8 cellular contexts compared by ENCODE assay signal in the genomic region with DNA sequence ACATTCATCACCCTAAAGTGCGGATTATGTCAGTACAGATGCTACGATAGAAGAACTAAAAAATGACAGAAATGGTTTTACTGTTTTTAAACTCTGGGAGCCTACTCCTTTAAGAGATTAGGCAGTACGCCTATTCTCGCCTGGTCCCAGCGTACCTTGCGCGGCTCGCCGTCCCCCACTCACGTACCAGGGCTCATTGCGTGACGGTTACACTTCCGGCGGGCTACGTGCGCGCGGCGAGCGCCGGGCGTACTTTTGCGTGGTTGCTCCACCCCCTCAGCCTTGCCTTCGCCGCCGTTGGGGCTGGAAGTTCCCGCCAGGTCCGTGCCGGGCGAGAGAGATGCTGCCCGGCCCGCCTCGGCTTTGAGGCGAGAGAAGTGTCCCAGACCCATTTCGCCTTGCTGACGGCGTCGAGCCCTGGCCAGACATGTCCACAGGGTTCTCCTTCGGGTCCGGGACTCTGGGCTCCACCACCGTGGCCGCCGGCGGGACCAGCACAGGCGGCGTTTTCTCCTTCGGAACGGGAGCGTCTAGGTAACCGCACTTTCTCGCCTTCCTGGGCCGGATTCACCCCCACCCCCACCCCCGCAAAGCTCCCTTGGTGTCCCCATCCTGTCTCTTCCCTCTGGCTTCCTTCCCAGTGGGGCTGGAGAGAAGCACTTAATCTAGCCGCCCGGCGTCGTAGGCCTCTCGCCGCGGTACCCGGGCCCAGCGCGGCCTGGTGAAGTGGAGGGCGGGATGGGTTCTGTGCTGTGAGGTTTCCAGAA. TPM values are rescaled to one million over a fixed set of nuclear protein-coding genes. Genes with fewer than 3 reads are reported as not detected.
A peak's percentile ranks its signal among the peaks of the same experiment; 100 is the strongest.
DNase-seq lines count a peak whose midpoint lies in the region; ATAC-seq and TF ChIP-seq lines count a peak whose summit lies in the region.

A gene with protein sequence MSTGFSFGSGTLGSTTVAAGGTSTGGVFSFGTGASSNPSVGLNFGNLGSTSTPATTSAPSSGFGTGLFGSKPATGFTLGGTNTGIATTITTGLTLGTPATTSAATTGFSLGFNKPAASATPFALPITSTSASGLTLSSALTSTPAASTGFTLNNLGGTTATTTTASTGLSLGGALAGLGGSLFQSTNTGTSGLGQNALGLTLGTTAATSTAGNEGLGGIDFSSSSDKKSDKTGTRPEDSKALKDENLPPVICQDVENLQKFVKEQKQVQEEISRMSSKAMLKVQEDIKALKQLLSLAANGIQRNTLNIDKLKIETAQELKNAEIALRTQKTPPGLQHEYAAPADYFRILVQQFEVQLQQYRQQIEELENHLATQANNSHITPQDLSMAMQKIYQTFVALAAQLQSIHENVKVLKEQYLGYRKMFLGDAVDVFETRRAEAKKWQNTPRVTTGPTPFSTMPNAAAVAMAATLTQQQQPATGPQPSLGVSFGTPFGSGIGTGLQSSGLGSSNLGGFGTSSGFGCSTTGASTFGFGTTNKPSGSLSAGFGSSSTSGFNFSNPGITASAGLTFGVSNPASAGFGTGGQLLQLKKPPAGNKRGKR (plus strand): TSS at position 279 of the 767 bp plus-strand sequence. CDS start 149 bp downstream, at position 428.

- 3% methylated on average over 64 of the region's 64 CpGs for WGBS in HUES64

- H3K36me3 ChIP-seq in HUES64 (ENCODE audit: insufficient read depth, low read length) (peaks cover 30% of the 10 kb centered on the region; the same call in 1 of the 2 replicates), OCI-LY1 (ENCODE audit: insufficient read depth, low read length) (peaks cover 29% of the 10 kb centered on the region)

- peaks cover 45% of the 10 kb centered on the region for H3K79me2 ChIP-seq in OCI-LY1 (ENCODE audit: insufficient read depth, low read length)

- DNase-seq in Caki2 (ENCODE audit: low read depth) (peak; percentile 85), mesenteric fat pad (ENCODE audit: low spot score) (peak; percentile 98)
- peak; percentile 92 for DNase-seq in activated CD8-positive, alpha-beta memory T cell treated with anti-CD3 and anti-CD28 coated beads, Interleukin-2, amount 50 U/mL, for 4 hours
- DNase-seq in stimulated activated CD8-positive, alpha-beta memory T cell treated with anti-CD3 and anti-CD28 coated beads, Interleukin-15, amount 100 ng/mL, for 24 hours (ENCODE audit: low read depth) = peak; percentile 88

- in situ Hi-C loops in Caki2 (cut with HindIII; ENCODE audit: low pct_unique_long_range_greater_than_20kb, low sequenced_read_pairs) (no loop called here), endometrial microvascular endothelial cells (cut with HindIII; ENCODE audit: inconsistent ontology term, low pct_unique_long_range_greater_than_20kb, low sequenced_read_pairs) (no loop called here)

- H3F3A ChIP-seq in OCI-LY1 (ENCODE audit: insufficient read depth, low read length) = no peaks in the 10 kb centered on the region

- H3K9ac ChIP-seq in HUES64 (ENCODE audit: low read depth, low read length) (peak within 1 kb of the TSS; percentile 90), OCI-LY1 (ENCODE audit: low read length) (peak within 1 kb of the TSS; percentile 87)

- H3K4me1 ChIP-seq in HUES64 (ENCODE audit: insufficient read depth, low read length) (peaks cover 6% of the 10 kb centered on the region), OCI-LY1 (ENCODE audit: insufficient read depth, low read length, severe bottlenecking) (peaks cover 20% of the 10 kb centered on the region)

- H3K27ac ChIP-seq in HUES64 (ENCODE audit: low read depth, low read length) (peak within 1 kb of the TSS; percentile 82), OCI-LY1 (ENCODE audit: low read depth, low read length, poor library complexity, severe bottlenecking) (peak within 1 kb of the TSS; percentile 75)

- H3K4me2 ChIP-seq in OCI-LY1 (ENCODE audit: low read length) = peak within 1 kb of the TSS; percentile 74

- H3K9me3 ChIP-seq in HUES64 (ENCODE audit: insufficient read depth, low read depth, low read length) = no peaks in the 10 kb centered on the region
- H3K9me3 ChIP-seq in OCI-LY1 (ENCODE audit: low read length) = 0 out of 2 replicates have a peak, but pooled peaks cover 3% of the 10 kb centered on the region

- TF ChIP-seq CTCF in OCI-LY1 (IDR thresholded peaks at IDR 0.05; ENCODE audit: low read length) = no peak

- H2AFZ ChIP-seq in OCI-LY1 (ENCODE audit: low read length) = peak within 1 kb of the TSS; percentile 93

- H3K4me3 ChIP-seq in HUES64 (ENCODE audit: low read length) (peak within 1 kb of the TSS; percentile 98), OCI-LY1 (ENCODE audit: low read depth, low read length, poor library complexity, severe bottlenecking) (peak within 1 kb of the TSS; percentile 80)

- peaks cover 28% of the 10 kb centered on the region; the same call in 1 of the 2 replicates for H3K27me3 ChIP-seq in HUES64 (ENCODE audit: insufficient read depth, low read length)
- H3K27me3 ChIP-seq in OCI-LY1 (ENCODE audit: insufficient read depth, low read length) = no peaks in the 10 kb centered on the region

- ATAC-seq in GM21447 (IDR thresholded peaks at IDR 0.05; ENCODE audit: unreplicated experiment) = peak; percentile 98

- no peaks in the 10 kb centered on the region for H3K9me2 ChIP-seq in OCI-LY1 (ENCODE audit: low read depth, low read length)

- no peaks in the 10 kb centered on the region for H4K20me1 ChIP-seq in OCI-LY1 (ENCODE audit: insufficient read depth, low read length)

RNA-seq across cellular contexts. Expression of the gene that starts here (rescaled TPM):
- total RNA-seq in Caki2 (2014; rRNA removed; shearing (Covaris generic); ENCODE audit: low replicate concordance) = 48.2 and 73.1 TPM in 2 replicates
- 37.4 TPM for polyA plus RNA-seq in HUES64 (2013, experiment 1 of 2)
- polyA plus RNA-seq in HUES64 (2013, experiment 2 of 2) = 37.5 TPM
- total RNA-seq in endometrial microvascular endothelial cells (ENCODE audit: inconsistent ontology term) (40.8 TPM), mesenteric fat pad (45.1 TPM)

Comparison
In these comparisons a context has a peak if more than half of its experiments do, and no peak if none do; other contexts are left out.
1. Peak in every context shown above with its lines: DNase-seq, ATAC-seq, H3K4me3 ChIP-seq and H3K27ac ChIP-seq.